ENCODE assay signal across 7 cellular contexts in the genomic region with DNA sequence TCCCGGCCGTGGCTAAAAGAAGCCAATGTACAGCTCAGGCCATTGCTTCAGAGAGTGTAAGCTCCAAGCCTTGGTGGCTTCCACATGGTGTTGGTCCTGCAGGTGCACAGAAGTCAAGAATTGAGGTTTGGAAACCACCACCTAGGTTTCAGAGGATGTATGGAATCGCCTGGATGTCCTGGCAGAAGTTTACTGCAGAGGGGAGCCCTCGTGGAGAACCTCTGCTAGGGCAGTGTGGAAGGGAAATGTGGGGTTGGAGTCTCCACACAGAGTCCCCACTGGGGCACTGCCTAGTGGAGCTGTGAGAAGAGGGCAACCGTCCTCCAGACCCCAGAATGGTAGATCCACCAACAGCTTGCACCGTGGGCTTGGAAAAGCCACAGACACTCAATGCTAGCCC.
DNase-seq lines count a peak whose midpoint lies in the region; ATAC-seq, FAIRE-seq and TF ChIP-seq lines count a peak whose summit lies in the region.
"Not testable (repeated sequence)": the region's sequence is repeated elsewhere in the genome, so short reads cannot be mapped to it uniquely, and the experiment has no call there.

No MANE protein-coding gene starts in this region.

- H3K79me2 ChIP-seq in DND-41 (ENCODE audit: insufficient read depth, low read length); HepG2 (ENCODE audit: insufficient read depth, low read length): not testable (repeated sequence)

- CTCF ChIA-PET in activated naive CD4-positive, alpha-beta T cell treated with anti-CD3 and anti-CD28 coated beads for 36 hours (lab: Charles Lee); HepG2 (lab: Yijun Ruan, JAX; ENCODE audit: low intra/inter-chr PET ratio, low total read pairs): not testable (repeated sequence)

- ATAC-seq in DND-41 (ENCODE audit: insufficient read depth, low read depth); HepG2: not testable (repeated sequence)

- not testable (repeated sequence) for H3K27me3 Mint-ChIP-seq in activated naive CD4-positive, alpha-beta T cell treated with anti-CD3 and anti-CD28 coated beads for 36 hours (ENCODE audit: low read depth); endodermal cell (ENCODE audit: insufficient read depth)

- H3K36me3 ChIP-seq in BLaER1 (peaks cover 36% of the 10 kb centered on the region), DND-41 (ENCODE audit: insufficient read depth, low read length) (peaks cover 16% of the 10 kb centered on the region; the same call in 1 of the 2 replicates), endodermal cell (ENCODE audit: control insufficient read depth, insufficient read depth, low read length) (peaks cover 59% of the 10 kb centered on the region)
- not testable (repeated sequence) for H3K36me3 ChIP-seq in NT2/D1 (ENCODE audit: insufficient read depth, insufficient read length, low read length); HepG2 (replicated peaks in 1 of 2; ENCODE audit: control insufficient read depth in 1 of 2, insufficient read depth in 2 of 2, low read length in 2 of 2)

- peaks cover 60% of the 10 kb centered on the region for H3K36me3 Mint-ChIP-seq in activated naive CD4-positive, alpha-beta T cell treated with anti-CD3 and anti-CD28 coated beads for 36 hours (ENCODE audit: low read depth)
- H3K36me3 Mint-ChIP-seq in endodermal cell (ENCODE audit: low read depth) = peaks cover 79% of the 10 kb centered on the region

- not testable (repeated sequence) for H2AFZ ChIP-seq in DND-41 (ENCODE audit: low read depth, low read length); HepG2 (ENCODE audit: low read length)

- H3K27ac Mint-ChIP-seq in activated naive CD4-positive, alpha-beta T cell treated with anti-CD3 and anti-CD28 coated beads for 36 hours; endodermal cell: not testable (repeated sequence)

- peaks cover 25% of the 10 kb centered on the region for H3K9me3 Mint-ChIP-seq in activated naive CD4-positive, alpha-beta T cell treated with anti-CD3 and anti-CD28 coated beads for 36 hours
- peaks cover 64% of the 10 kb centered on the region for H3K9me3 Mint-ChIP-seq in endodermal cell

- not testable (repeated sequence) for TF ChIP-seq EP300 in HepG2 (IDR thresholded peaks at IDR 0.05; ENCODE audit: low read depth in 2 of 2, low read length in 2 of 2); HepG2 (CRISPR knock-in tag; IDR thresholded peaks at IDR 0.05; ENCODE audit: borderline replicate concordance)

- DNase-seq in DND-41 (peak; percentile 12), NB4 (ENCODE audit: low read depth) (peak; percentile 6), NT2/D1 (ENCODE audit: low read depth, low spot score) (peak; percentile 20)
- peak; percentile 8 for DNase-seq in activated naive CD4-positive, alpha-beta T cell treated with anti-CD3 and anti-CD28 coated beads for 36 hours
- not testable (repeated sequence) for DNase-seq in endodermal cell; HepG2 (ENCODE audit: low spot score)

- TF ChIP-seq CTCF in DND-41 (IDR thresholded peaks at IDR 0.05; ENCODE audit: borderline replicate concordance, extremely low read depth, low read length, poor library complexity, severe bottlenecking); NB4 (IDR thresholded peaks at IDR 0.05; ENCODE audit: low read depth, low read length); endodermal cell (conservative IDR thresholded peaks at IDR 0.05); HepG2 (CRISPR knock-in tag; IDR thresholded peaks at IDR 0.05): not testable (repeated sequence)

- H3K4me1 Mint-ChIP-seq in activated naive CD4-positive, alpha-beta T cell treated with anti-CD3 and anti-CD28 coated beads for 36 hours (ENCODE audit: low read depth); endodermal cell: not testable (repeated sequence)

- not testable (repeated sequence) for H3K9ac ChIP-seq in BLaER1; DND-41 (ENCODE audit: low read depth, low read length); NT2/D1 (ENCODE audit: insufficient read length, low read depth); endodermal cell (ENCODE audit: extremely low read depth, low read length, poor library complexity, severe bottlenecking); HepG2 (ENCODE audit: insufficient read depth, low read depth, low read length)

- H3K4me3 ChIP-seq in BLaER1 (peak overlapping the region; percentile 16; the same call in 1 of the 2 replicates), endodermal cell (ENCODE audit: low read length) (peak overlapping the region; percentile 22)
- not testable (repeated sequence) for H3K4me3 ChIP-seq in DND-41 (ENCODE audit: low read depth in 1 of 2, low read length in 2 of 2); NB4 (ENCODE audit: low read depth, low read length); NT2/D1 (ENCODE audit: insufficient read length, low read depth); HepG2 (replicated peaks in 1 of 3; ENCODE audit: insufficient read depth in 1 of 3, low read depth in 2 of 3, low read length in 3 of 3)

- POLR2A ChIA-PET in HepG2 (lab: Yijun Ruan, JAX) = not testable (repeated sequence)

- not testable (repeated sequence) for H3K4me2 ChIP-seq in BLaER1; DND-41 (ENCODE audit: insufficient read depth, low read length); HepG2 (ENCODE audit: low read depth, low read length)

- H3K4me1 ChIP-seq in BLaER1; DND-41 (ENCODE audit: insufficient read depth, low read length); NT2/D1 (ENCODE audit: insufficient read depth, insufficient read length); endodermal cell (ENCODE audit: control insufficient read depth, insufficient read depth, low read length); HepG2 (ENCODE audit: insufficient read depth, low read length): not testable (repeated sequence)

- H3K4me3 Mint-ChIP-seq in activated naive CD4-positive, alpha-beta T cell treated with anti-CD3 and anti-CD28 coated beads for 36 hours; endodermal cell: not testable (repeated sequence)

- H3K9me3 ChIP-seq in BLaER1 (peaks cover 38% of the 10 kb centered on the region), DND-41 (ENCODE audit: insufficient read depth, low read length, severe bottlenecking) (peaks cover 22% of the 10 kb centered on the region), NT2/D1 (ENCODE audit: insufficient read depth, low read length) (peaks cover 42% of the 10 kb centered on the region), endodermal cell (ENCODE audit: control insufficient read depth, low read length) (peaks cover 65% of the 10 kb centered on the region), HepG2 (ENCODE audit: low read length) (peaks cover 24% of the 10 kb centered on the region)

- not testable (repeated sequence) for H3K27ac ChIP-seq in BLaER1; DND-41 (ENCODE audit: low read length); endodermal cell (ENCODE audit: low read depth, low read length); HepG2 (ENCODE audit: extremely low read length, insufficient read depth, low read length)

- H3K27me3 ChIP-seq in BLaER1; DND-41 (ENCODE audit: insufficient read depth, low read length, poor library complexity); NT2/D1 (ENCODE audit: insufficient read depth, insufficient read length); endodermal cell (ENCODE audit: control insufficient read depth, insufficient read depth, low read length, poor library complexity, severe bottlenecking); HepG2 (ENCODE audit: control insufficient read depth in 1 of 2, insufficient read depth in 2 of 2, low read length in 2 of 2): not testable (repeated sequence)

- in situ Hi-C loops in HepG2 (cut with HindIII; ENCODE audit: extremely low pct_ligation_motif_present, low pct_unique_long_range_greater_than_20kb) = not testable (repeated sequence)

- intact Hi-C loops in activated naive CD4-positive, alpha-beta T cell treated with anti-CD3 and anti-CD28 coated beads for 36 hours (cut with micrococcal nuclease); HepG2 (cut with micrococcal nuclease; ENCODE audit: unreplicated experiment): not testable (repeated sequence)

- TF ChIP-seq POLR2A in NB4 (IDR thresholded peaks at IDR 0.05; ENCODE audit: extremely low read depth, insufficient read length); HepG2 (IDR thresholded peaks at IDR 0.05; ENCODE audit: insufficient read depth in 1 of 2, low read depth in 2 of 2, low read length in 2 of 2): not testable (repeated sequence)

- TF ChIP-seq RAD21 in HepG2 (CRISPR knock-in tag; IDR thresholded peaks at IDR 0.05) = not testable (repeated sequence)

- not testable (repeated sequence) for BruUV-seq in HepG2 (replicated peaks; lab: Mats Ljungman, UMichigan)

- not testable (repeated sequence) for FAIRE-seq in HepG2 (lab: Jason Lieb, UNC)

- H4K20me1 ChIP-seq in BLaER1; DND-41 (ENCODE audit: insufficient read depth, low read length); HepG2 (ENCODE audit: insufficient read depth, low read length): not testable (repeated sequence)

- WGBS in endodermal cell (ENCODE audit: insufficient coverage in 1 of 2, insufficient read length in 1 of 2), 2 experiments = 94 to 100% methylated on average over 4 to 6 of the region's 6 CpGs
- WGBS in HepG2 (ENCODE audit: low lambda C conversion rate) = 100% methylated on average over 5 of the region's 6 CpGs

TF ChIP-seq in HepG2, 621 proteins besides CTCF, POLR2A, EP300 and RAD21:
- TF ChIP-seq, protein P1, sequence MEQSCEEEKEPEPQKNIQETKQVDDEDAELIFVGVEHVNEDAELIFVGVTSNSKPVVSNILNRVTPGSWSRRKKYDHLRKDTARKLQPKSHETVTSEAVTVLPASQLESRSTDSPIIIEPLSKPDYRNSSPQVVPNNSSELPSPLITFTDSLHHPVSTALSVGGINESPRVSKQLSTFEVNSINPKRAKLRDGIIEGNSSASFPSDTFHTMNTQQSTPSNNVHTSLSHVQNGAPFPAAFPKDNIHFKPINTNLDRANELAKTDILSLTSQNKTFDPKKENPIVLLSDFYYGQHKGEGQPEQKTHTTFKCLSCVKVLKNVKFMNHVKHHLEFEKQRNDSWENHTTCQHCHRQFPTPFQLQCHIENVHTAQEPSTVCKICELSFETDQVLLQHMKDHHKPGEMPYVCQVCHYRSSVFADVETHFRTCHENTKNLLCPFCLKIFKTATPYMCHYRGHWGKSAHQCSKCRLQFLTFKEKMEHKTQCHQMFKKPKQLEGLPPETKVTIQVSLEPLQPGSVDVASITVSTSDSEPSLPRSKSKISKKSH (CRISPR knock-in tag; IDR thresholded peaks at IDR 0.05; ENCODE audit: borderline replicate concordance) = peak; percentile 75; the same call in 1 of the 2 replicates
